ENCODE assay signal across 1 cellular context in genomic region chrX:77892887-77893286, GRCh38.
TF ChIP-seq lines count a peak whose summit lies in the region.

No MANE protein-coding gene starts in this region.

TF ChIP-seq in GM23338, 12 proteins besides CTCF, POLR2A, EP300 and RAD21 (continued from another document):
- TF ChIP-seq ETS1 (IDR thresholded peaks at IDR 0.05), result no peak
